24 cellular contexts compared by ENCODE assay signal in the genomic region with DNA sequence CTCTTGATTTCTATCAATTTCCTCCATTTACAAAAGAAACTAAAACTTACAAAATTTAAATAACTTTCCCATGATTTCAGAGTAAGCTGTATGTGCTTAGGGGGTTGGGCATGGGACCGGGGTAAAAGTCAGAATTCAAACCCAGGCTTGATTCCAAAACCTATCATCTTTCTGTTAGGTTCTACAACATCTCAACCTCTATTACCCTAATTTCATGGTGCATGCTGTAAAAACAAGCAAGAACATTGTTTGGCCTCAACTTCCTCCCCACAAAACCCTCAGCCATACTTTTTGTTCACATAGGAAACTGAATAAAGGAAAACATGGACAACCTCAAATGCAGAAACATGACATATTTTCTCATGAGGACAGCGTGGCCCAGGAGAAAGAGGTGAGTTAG. TPM values are rescaled to one million over a fixed set of nuclear protein-coding genes. Genes with fewer than 3 reads are reported as not detected.
DNase-seq lines count a peak whose midpoint lies in the region; ATAC-seq, FAIRE-seq and TF ChIP-seq lines count a peak whose summit lies in the region.
"Had no signal": no experiment of that assay in that cellular context is flagged by ENCODE, and none has a peak within 500 bp of the region (broad histone marks: within the 10 kb centered on the region; RNA-seq: fewer than 3 reads in every experiment).

No MANE protein-coding gene starts in this region.

- ATAC-seq in activated CD8-positive, alpha-beta memory T cell treated with anti-CD3 and anti-CD28 coated beads, Interleukin-2, amount 10 ng/mL, durations not matched to agents 7 days and 5 days = no peak
- ATAC-seq: GM12878, HCT116 had no signal

- intact Hi-C loops in ovary (cut with DNase I) = no loop called here

- H3K23ac ChIP-seq in H1 (ENCODE audit: insufficient read length) = no peak overlapping the region

- TF ChIP-seq RAD21 in H1 (IDR thresholded peaks at IDR 0.05 in 1 of 2, conservative IDR thresholded peaks at IDR 0.05 in 1 of 2; ENCODE audit: low read depth in 2 of 2, low read length in 2 of 2) = no peak

- no peaks in the 10 kb centered on the region for H4K20me1 ChIP-seq in BLaER1 treated with 17β-estradiol and CSF1 and Interleukin-3, amounts not matched to agents 10 nM and 100 nM
- no peaks in the 10 kb centered on the region for H4K20me1 ChIP-seq in H1 (replicated peaks in 1 of 2; ENCODE audit: control insufficient read depth in 1 of 2, insufficient read depth in 2 of 2, low read length in 2 of 2)
- H4K20me1 ChIP-seq: BLaER1 had no signal

- no peak overlapping the region for H3K27ac Mint-ChIP-seq in activated CD8-positive, alpha-beta memory T cell treated with anti-CD3 and anti-CD28 coated beads, Interleukin-2, amount 10 ng/mL, durations not matched to agents 7 days and 5 days
- H3K27ac Mint-ChIP-seq: B cell; CD14-positive monocyte; CD4-positive, alpha-beta T cell; CD8-positive, alpha-beta memory T cell; H9 had no signal

- H3K14ac ChIP-seq in H1 (ENCODE audit: insufficient read length) = no peak overlapping the region

- H3K18ac ChIP-seq in H1 (ENCODE audit: extremely low read depth, low read length) = no peak overlapping the region

- H3K56ac ChIP-seq in H1 (replicated peaks; ENCODE audit: insufficient read length, low read depth, low read length) = no peak overlapping the region

- H4K91ac ChIP-seq in H1 (replicated peaks; ENCODE audit: insufficient read length, low read length) = no peak overlapping the region

- H3K4ac ChIP-seq in H1 (replicated peaks; ENCODE audit: insufficient read length, low read depth, low read length) = no peak overlapping the region

- POLR2A ChIA-PET in H1 (lab: Charles Lee; ENCODE audit: partially characterized antibody) = no interaction called here

- H2BK5ac ChIP-seq in H1 (ENCODE audit: low read depth, low read length) = no peak overlapping the region

- no peak for TF ChIP-seq EP300 in H1 (IDR thresholded peaks at IDR 0.05; ENCODE audit: borderline replicate concordance in 1 of 2, low read depth in 2 of 2, low read length in 2 of 2)
- TF ChIP-seq EP300 in ovary (IDR thresholded peaks at IDR 0.05) = no peak

- no peaks in the 10 kb centered on the region for H3K79me2 ChIP-seq in H1 (ENCODE audit: control insufficient read depth in 1 of 2, insufficient read depth in 2 of 2, low read length in 2 of 2)

- peaks cover 7 to 41% (median 24%) of the 10 kb centered on the region in 10 experiments; a peak in 16 of 20 replicates for H3K4me1 ChIP-seq in BLaER1 treated with 17β-estradiol and CSF1 and Interleukin-3, amounts not matched to agents 10 nM and 100 nM
- H3K4me1 ChIP-seq in SJCRH30 (peaks cover 37% of the 10 kb centered on the region), H1 (replicated peaks in 1 of 4; ENCODE audit: control insufficient read depth in 3 of 4, insufficient read depth in 4 of 4, low read length in 3 of 4) (no peaks in the 10 kb centered on the region), ovary (ENCODE audit: insufficient read depth) (no peaks in the 10 kb centered on the region)

- H3K36me3 ChIP-seq in BLaER1 treated with 17β-estradiol and CSF1 and Interleukin-3, amounts not matched to agents 10 nM and 100 nM = no peaks in the 10 kb centered on the region
- H3K36me3 ChIP-seq in SJCRH30 (no peaks in the 10 kb centered on the region), H1 (ENCODE audit: control insufficient read depth in 2 of 4, insufficient read depth in 4 of 4, low read length in 3 of 4) (no peaks in the 10 kb centered on the region), ovary (no peaks in the 10 kb centered on the region)
- H3K36me3 ChIP-seq: BLaER1 had no signal

- TF ChIP-seq CTCF in H1 (IDR thresholded peaks at IDR 0.05; ENCODE audit: control extremely low read depth in 1 of 3, insufficient read depth in 1 of 3, low read depth in 1 of 3, low read length in 3 of 3) (no peak), ovary (IDR thresholded peaks at IDR 0.05) (no peak)

- H2BK12ac ChIP-seq in H1 (ENCODE audit: low read depth, low read length) = no peak overlapping the region

- CTCF ChIA-PET in H1 (lab: Charles Lee; ENCODE audit: partially characterized antibody) = interaction anchor here (2.1 to 2.2 kb wide), 2 partner anchors 19 to 114 kb away, joined by 7 to 10 read pairs; no protein-coding TSS in a partner anchor
- CTCF ChIA-PET in activated CD8-positive, alpha-beta memory T cell treated with anti-CD3 and anti-CD28 coated beads, Interleukin-2, amount 10 ng/mL, durations not matched to agents 7 days and 5 days (lab: Charles Lee) = no interaction called here

- no peak overlapping the region for H3K4me3 ChIP-seq in BLaER1 treated with 17β-estradiol and CSF1 and Interleukin-3, amounts not matched to agents 10 nM and 100 nM
- no peak overlapping the region for H3K4me3 ChIP-seq in SJCRH30
- no peak overlapping the region for H3K4me3 ChIP-seq in H1 (ENCODE audit: extremely low read depth in 1 of 4, insufficient read depth in 2 of 4, low read depth in 3 of 4, low read length in 4 of 4)
- H3K4me3 ChIP-seq in ovary = no peak overlapping the region
- H3K4me3 ChIP-seq: BLaER1, GM12878 had no signal

- H3K79me1 ChIP-seq in H1 (ENCODE audit: low read depth, low read length) = no peaks in the 10 kb centered on the region

- 0 out of 2 replicates have a peak overlapping the region, but pooled peaks have one; percentile 40 for H2AFZ ChIP-seq in H1 (ENCODE audit: low read length)

- TF ChIP-seq POLR2A in H1 (IDR thresholded peaks at IDR 0.05; ENCODE audit: control extremely low read depth in 1 of 2, low read depth in 2 of 2, low read length in 2 of 2) (no peak), ovary (IDR thresholded peaks at IDR 0.05) (no peak)

- no peak overlapping the region for H3K4me3 Mint-ChIP-seq in activated CD8-positive, alpha-beta memory T cell treated with anti-CD3 and anti-CD28 coated beads, Interleukin-2, amount 10 ng/mL, durations not matched to agents 7 days and 5 days
- H3K4me3 Mint-ChIP-seq: B cell; CD14-positive monocyte; CD4-positive, alpha-beta T cell; CD8-positive, alpha-beta memory T cell; H9 had no signal

- H3K9ac ChIP-seq in BLaER1 treated with 17β-estradiol and CSF1 and Interleukin-3, amounts not matched to agents 10 nM and 100 nM = no peak overlapping the region
- no peak overlapping the region for H3K9ac ChIP-seq in H1 (replicated peaks in 1 of 4; ENCODE audit: extremely low read depth in 1 of 4, low read depth in 3 of 4, low read length in 3 of 4)
- H3K9ac ChIP-seq: BLaER1 had no signal

- 0 out of 2 replicates have a peak, but pooled peaks cover 3% of the 10 kb centered on the region for H3K23me2 ChIP-seq in H1 (ENCODE audit: low read depth, low read length)

- H3K9me3 ChIP-seq in BLaER1 treated with 17β-estradiol and CSF1 and Interleukin-3, amounts not matched to agents 10 nM and 100 nM (replicated peaks in 1 of 11) = no peaks in the 10 kb centered on the region
- no peaks in the 10 kb centered on the region for H3K9me3 ChIP-seq in SJCRH30 (replicated peaks)
- H3K9me3 ChIP-seq in H1 (ENCODE audit: insufficient read depth in 2 of 2, low read depth in 1 of 2, low read length in 1 of 2) = no peaks in the 10 kb centered on the region
- no peaks in the 10 kb centered on the region for H3K9me3 ChIP-seq in ovary
- H3K9me3 ChIP-seq: BLaER1 had no signal

- no peak overlapping the region for H4K5ac ChIP-seq in H1 (ENCODE audit: insufficient read length, low read depth, low read length)

- peak overlapping the region in 7 of 11 experiments; percentile 2 to 39 (median 19); a peak in 9 of 22 replicates for H3K4me2 ChIP-seq in BLaER1 treated with 17β-estradiol and CSF1 and Interleukin-3, amounts not matched to agents 10 nM and 100 nM
- no peak overlapping the region for H3K4me2 ChIP-seq in H1 (ENCODE audit: insufficient read depth in 1 of 2, low read depth in 2 of 2, low read length in 2 of 2)
- H3K4me2 ChIP-seq: BLaER1 had no signal

- no peak overlapping the region for H4K8ac ChIP-seq in H1 (ENCODE audit: extremely low read depth, insufficient read depth, low read length)

- peaks cover 2% of the 10 kb centered on the region for H3K4me1 Mint-ChIP-seq in activated CD8-positive, alpha-beta memory T cell treated with anti-CD3 and anti-CD28 coated beads, Interleukin-2, amount 10 ng/mL, durations not matched to agents 7 days and 5 days
- H3K4me1 Mint-ChIP-seq: B cell; CD14-positive monocyte; CD8-positive, alpha-beta memory T cell; H9 had no signal

- no peak overlapping the region for H2AK5ac ChIP-seq in H1 (ENCODE audit: low read depth, low read length)

- no peak overlapping the region for H2BK120ac ChIP-seq in H1 (replicated peaks; ENCODE audit: low read depth, low read length)

- H3K27ac ChIP-seq in BLaER1 treated with 17β-estradiol and CSF1 and Interleukin-3, amounts not matched to agents 10 nM and 100 nM = no peak overlapping the region
- H3K27ac ChIP-seq in SJCRH30 (peak overlapping the region; percentile 31), H1 (ENCODE audit: low read depth, low read length) (no peak overlapping the region), ovary (no peak overlapping the region)
- H3K27ac ChIP-seq: 22Rv1, BLaER1 had no signal

- no peaks in the 10 kb centered on the region for H3K36me3 Mint-ChIP-seq in activated CD8-positive, alpha-beta memory T cell treated with anti-CD3 and anti-CD28 coated beads, Interleukin-2, amount 10 ng/mL, durations not matched to agents 7 days and 5 days
- H3K36me3 Mint-ChIP-seq: CD14-positive monocyte had no signal

- 88% methylated on average over 2 of the region's 2 CpGs; no CpG with 5 or more reads in 1 of the 2 experiments for WGBS in H1 (ENCODE audit: extremely low coverage in 1 of 2, insufficient coverage in 1 of 2, insufficient read length in 1 of 2, insufficient replicate concordance in 2 of 2, low coverage in 1 of 2, low lambda C conversion rate in 2 of 2, missing lambda C conversion rate in 1 of 2), 2 experiments
- 86 to 90% (median 87%) methylated on average over 2 of the region's 2 CpGs for WGBS in ovary, 3 donors

- FAIRE-seq in H1 (lab: Jason Lieb, UNC) (no peak), urothelium cell line (lab: Jason Lieb, UNC) (peak; percentile 20)
- FAIRE-seq: A204.1, D721Med, GM12878, GM19239 had no signal

- no peak overlapping the region for H2BK15ac ChIP-seq in H1 (ENCODE audit: low read length)

- peak in 1 of 2 experiments; percentile 66 for DNase-seq in SJCRH30
- DNase-seq in H1 (ENCODE audit: low read depth in 1 of 2, low spot score in 2 of 2) = no peak
- no peak for DNase-seq in urothelium cell line (ENCODE audit: low spot score)
- DNase-seq in ovary = no peak
- no peak for DNase-seq in activated CD4-positive, alpha-beta T cell treated with anti-CD3 and anti-CD28 coated beads, Interleukin-2, amount 50 U/mL, for 48 hours
- DNase-seq in activated CD8-positive, alpha-beta memory T cell treated with anti-CD3 and anti-CD28 coated beads, Interleukin-2, amount 10 ng/mL, durations not matched to agents 7 days and 5 days = no peak
- DNase-seq: CD4-positive, alpha-beta T cell; CD8-positive, alpha-beta memory T cell; DMS 273 treated with DMSO at 0.1 percent for 48 hours; DMS79; EL; GDM1; GOT3; H9 had no signal

- H3K27me3 Mint-ChIP-seq in activated CD8-positive, alpha-beta memory T cell treated with anti-CD3 and anti-CD28 coated beads, Interleukin-2, amount 10 ng/mL, durations not matched to agents 7 days and 5 days = peaks cover 46% of the 10 kb centered on the region

- H2BK20ac ChIP-seq in H1 (ENCODE audit: low read length) = no peak overlapping the region

- no peaks in the 10 kb centered on the region for H3K27me3 ChIP-seq in BLaER1 treated with 17β-estradiol and CSF1 and Interleukin-3, amounts not matched to agents 10 nM and 100 nM
- H3K27me3 ChIP-seq in SJCRH30 = no peaks in the 10 kb centered on the region
- H3K27me3 ChIP-seq in H1 (replicated peaks in 1 of 4; ENCODE audit: control insufficient read depth in 3 of 4, extremely low read depth in 1 of 4, insufficient read depth in 3 of 4, low read length in 3 of 4) = peaks cover 0 to 1% (median 0%) of the 10 kb centered on the region in 4 experiments; a peak in 1 of 7 replicates
- peaks cover 4% of the 10 kb centered on the region for H3K27me3 ChIP-seq in ovary
- H3K27me3 ChIP-seq: BLaER1 had no signal

- no peaks in the 10 kb centered on the region for H3K9me3 Mint-ChIP-seq in activated CD8-positive, alpha-beta memory T cell treated with anti-CD3 and anti-CD28 coated beads, Interleukin-2, amount 10 ng/mL, durations not matched to agents 7 days and 5 days (ENCODE audit: low read depth)
- H3K9me3 Mint-ChIP-seq: CD14-positive monocyte; CD4-positive, alpha-beta T cell; CD8-positive, alpha-beta memory T cell; H9 had no signal

RNA-seq across cellular contexts. Expression of a gene that starts 59.3 kb away (rescaled TPM):
- 27.7 TPM in 2 replicates for total RNA-seq in SJCRH30 (2014; rRNA removed; shearing (Covaris generic))
- 19.5 and 23.6 TPM in 2 replicates for total RNA-seq in H1 (2021; fragmentation: NEBNext Ultra II Directional; extraction: Animal tissue kit (Norgen Biotek cat#: 25700))
- 9.9 and 14.7 TPM in 2 replicates for polyA plus RNA-seq in H1 (2011; rRNA removed)
- polyA plus RNA-seq in H1 (2011; cell fraction: cytosol; rRNA removed) = 15.2 TPM
- 5.5 TPM for polyA plus RNA-seq in H1 (2011; cell fraction: nucleus; rRNA removed)
- polyA plus RNA-seq in H1 (2012, experiment 1 of 2) = 16.1 to 33.4 TPM (median 22.9 TPM) in 4 replicates
- polyA plus RNA-seq in H1 (2012, experiment 2 of 2) = 6.3 TPM
- 22.8 TPM for polyA plus RNA-seq in H1 (2013, experiment 1 of 2)
- polyA plus RNA-seq in H1 (2013, experiment 2 of 2) = 24.2 TPM
- polyA minus RNA-seq in H1 (2011; rRNA and poly(A)+ RNA removed) = 9.0 and 12.3 TPM in 2 replicates
- 11.6 TPM for polyA minus RNA-seq in H1 (2011; cell fraction: cytosol; rRNA and poly(A)+ RNA removed)
- polyA minus RNA-seq in H1 (2011; cell fraction: nucleus; rRNA and poly(A)+ RNA removed) = 10.6 TPM
- total RNA-seq in ovary = 10 to 100 TPM; 16.0 to 27.5 (median 20.0) TPM
- 10 to 100 TPM; 18.4 to 27.9 TPM for polyA plus RNA-seq in ovary
- 10 to 100 TPM; 16.6 to 19.3 TPM for total RNA-seq in activated CD8-positive, alpha-beta memory T cell treated with anti-CD3 and anti-CD28 coated beads, Interleukin-2, amount 10 ng/mL, durations not matched to agents 7 days and 5 days

Comparison
In these comparisons a context has a peak if more than half of its experiments do, and no peak if none do; other contexts are left out.
1. H3K4me2 ChIP-seq: peak in BLaER1 treated with 17β-estradiol and CSF1 and Interleukin-3, amounts not matched to agents 10 nM and 100 nM (7 of 11); none in H1 (0 of 2).